In genomic region chr5:136132557-136133415, GRCh38 we compare ENCODE assay signal across 8 cellular contexts. TPM values are rescaled to one million over a fixed set of nuclear protein-coding genes. Genes with fewer than 3 reads are reported as not detected.
DNase-seq lines count a peak whose midpoint lies in the region; ATAC-seq and TF ChIP-seq lines count a peak whose summit lies in the region.

TSS of gene SMAD5 (plus strand) at chr5:136132845. CDS start at chr5:136153761, 20,916 bp downstream.

- intact Hi-C loops in activated B cell treated with CpG ODN at 0.5 μM for 24 hours (cut with micrococcal nuclease): loop anchor here (2.0 kb wide), 1 partner anchor 52 kb away; no protein-coding TSS in a partner anchor

- DNase-seq in ACHN (peak; percentile 93), NCI-H2196 (lab: John Stamatoyannopoulos, UW; ENCODE audit: unreplicated experiment) (peak; percentile 98), activated B cell treated with CpG ODN at 0.5 μM for 24 hours (peak; percentile 83), cardiac fibroblast (ENCODE audit: low read depth in 2 of 2) (peak; percentile 96 to 98), immature natural killer cell (peak; percentile 91 to 93 (median 92)), smooth muscle cell of the brain vasculature (ENCODE audit: low read depth, low spot score) (peak; percentile 89)

- H3K27me3 Mint-ChIP-seq in activated B cell treated with CpG ODN at 0.5 μM for 24 hours (peaks cover 12% of the 10 kb centered on the region), immature natural killer cell (ENCODE audit: low read depth in 3 of 3) (peaks cover 12 to 24% (median 22%) of the 10 kb centered on the region in 3 donors)

- H3K27ac Mint-ChIP-seq in activated B cell treated with CpG ODN at 0.5 μM for 24 hours (peak within 1 kb of the TSS; percentile 80), immature natural killer cell (peak within 1 kb of the TSS; percentile 89 to 96 (median 92))

- H3K36me3 Mint-ChIP-seq in activated B cell treated with CpG ODN at 0.5 μM for 24 hours (ENCODE audit: low read depth): peaks cover 7% of the 10 kb centered on the region
- H3K36me3 Mint-ChIP-seq in immature natural killer cell: no peaks in the 10 kb centered on the region

- ATAC-seq in GM18867 (IDR thresholded peaks at IDR 0.05; ENCODE audit: unreplicated experiment) (peak; percentile 94), HG03097 (IDR thresholded peaks at IDR 0.05; ENCODE audit: low FRiP score, unreplicated experiment) (peak; percentile 86), activated B cell treated with CpG ODN at 0.5 μM for 24 hours (ENCODE audit: low read depth) (peak; percentile 91)

- POLR2A ChIA-PET in activated B cell treated with CpG ODN at 0.5 μM for 24 hours (lab: Charles Lee): interaction anchor here (1.0 kb wide), 2 partner anchors 10 to 18 kb away, joined by 3 to 4 read pairs; no protein-coding TSS in a partner anchor

- CTCF ChIA-PET in activated B cell treated with CpG ODN at 0.5 μM for 24 hours (lab: Charles Lee): no interaction called here

- TF ChIP-seq CTCF in activated B cell treated with CpG ODN at 0.5 μM for 24 hours (IDR thresholded peaks at IDR 0.05) (no peak), cardiac fibroblast (IDR thresholded peaks at IDR 0.05; ENCODE audit: low read depth, low read length) (no peak)

- in situ Hi-C loops in ACHN (cut with HindIII; ENCODE audit: low pct_ligation_motif_present, low pct_unique_long_range_greater_than_20kb, low sequenced_read_pairs): no loop called here

- H3K4me3 Mint-ChIP-seq in activated B cell treated with CpG ODN at 0.5 μM for 24 hours: peak within 1 kb of the TSS; percentile 96
- peak within 1 kb of the TSS; percentile 91 to 96 (median 94) for H3K4me3 Mint-ChIP-seq in immature natural killer cell

- H3K4me1 Mint-ChIP-seq in activated B cell treated with CpG ODN at 0.5 μM for 24 hours (peaks cover 28% of the 10 kb centered on the region), immature natural killer cell (peaks cover 29 to 56% of the 10 kb centered on the region in 2 donors)

- peak within 1 kb of the TSS; percentile 69 to 88 for H3K4me3 ChIP-seq in cardiac fibroblast (replicated peaks in 1 of 2; ENCODE audit: low read depth in 2 of 2, low read length in 2 of 2)

- H3K9me3 Mint-ChIP-seq in activated B cell treated with CpG ODN at 0.5 μM for 24 hours (no peaks in the 10 kb centered on the region), immature natural killer cell (no peaks in the 10 kb centered on the region)

RNA-seq across cellular contexts. Expression of gene SMAD5, which starts in this region (rescaled TPM):
- total RNA-seq in activated B cell treated with CpG ODN at 0.5 μM for 24 hours: 28.4 and 30.4 TPM in 2 replicates
- polyA plus RNA-seq in immature natural killer cell: 10 to 100 TPM; 23.9 to 37.8 (median 32.5) TPM

Comparison
In these comparisons a context has a peak if more than half of its experiments do, and no peak if none do; other contexts are left out.
1. Peak in every context shown above with its lines: DNase-seq, ATAC-seq and H3K4me3 ChIP-seq.